Comparison of ENCODE assay signal across 10 cellular contexts in genomic region chr2:74982581-74982980, GRCh38. TPM values are rescaled to one million over a fixed set of nuclear protein-coding genes. Genes with fewer than 3 reads are reported as not detected.
DNase-seq lines count a peak whose midpoint lies in the region; ATAC-seq and TF ChIP-seq lines count a peak whose summit lies in the region.
"Had no signal": no experiment of that assay in that cellular context is flagged by ENCODE, and none has a peak within 500 bp of the region (broad histone marks: within the 10 kb centered on the region; RNA-seq: fewer than 3 reads in every experiment).

No MANE protein-coding gene starts in this region.

- in situ Hi-C loops in mammary epithelial cell (cut with MboI; ENCODE audit: low sequenced_read_pairs in 2 of 2) = no loop called here

- H3K9ac ChIP-seq in mammary epithelial cell (ENCODE audit: insufficient read depth, low read length) = no peak overlapping the region
- H3K9ac ChIP-seq in Karpas-422 (ENCODE audit: low read length) = no peak overlapping the region

- intact Hi-C loops in mammary epithelial cell (cut with micrococcal nuclease) = loop anchor here (1.0 to 2.0 kb wide), 3 partner anchors 63 to 292 kb away; no protein-coding TSS in a partner anchor

- CTCF ChIA-PET in mammary epithelial cell (lab: Charles Lee; ENCODE audit: low non-redundant PET) = no interaction called here

- peak; percentile 30 to 55 for TF ChIP-seq CTCF in mammary epithelial cell (conservative IDR thresholded peaks at IDR 0.05 in 1 of 2, IDR thresholded peaks at IDR 0.05 in 1 of 2; ENCODE audit: extremely low read depth in 1 of 2, insufficient read depth in 1 of 2, low read depth in 1 of 2, low read length in 2 of 2)

- H3K79me2 ChIP-seq in mammary epithelial cell (ENCODE audit: insufficient read depth, low read length) (no peaks in the 10 kb centered on the region), Karpas-422 (ENCODE audit: low read length) (no peaks in the 10 kb centered on the region)

- H4K20me1 ChIP-seq in mammary epithelial cell (ENCODE audit: insufficient read depth, low read length) = no peaks in the 10 kb centered on the region
- H4K20me1 ChIP-seq in Karpas-422 (ENCODE audit: insufficient read depth, low read depth, low read length) = no peaks in the 10 kb centered on the region

- no peak for ATAC-seq in HG03039 (IDR thresholded peaks at IDR 0.05; ENCODE audit: unreplicated experiment)

- no TSS peak for BruUV-seq in mammary epithelial cell (replicated peaks; lab: Mats Ljungman, UMichigan)

- DNase-seq in DMS53 (lab: John Stamatoyannopoulos, UW) (peak; percentile 14), DMS53 treated with DMSO at 0.1 percent for 48 hours (lab: John Stamatoyannopoulos, UW; ENCODE audit: unreplicated experiment) (no peak), LHCN-M2 (ENCODE audit: low read depth) (peak; percentile 20), mammary epithelial cell (peak; percentile 12), pons (ENCODE audit: low spot score) (peak; percentile 12), Karpas-422 (no peak), NCI-H2171 (lab: John Stamatoyannopoulos, UW) (no peak)
- DNase-seq: NCI-H2081 treated with DMSO at 0.1 percent for 48 hours, Right ventricle myocardium superior had no signal

- dilution Hi-C loops in mammary epithelial cell (cut with HindIII; ENCODE audit: low sequenced_read_pairs) = no loop called here

- no peaks in the 10 kb centered on the region for H3K27me3 ChIP-seq in mammary epithelial cell (ENCODE audit: insufficient read depth, low read length)
- no peaks in the 10 kb centered on the region for H3K27me3 ChIP-seq in Karpas-422 (ENCODE audit: low read length)

- no peaks in the 10 kb centered on the region for H3K9me2 ChIP-seq in Karpas-422 (replicated peaks; ENCODE audit: insufficient read depth, low read length)

- H3K36me3 ChIP-seq in mammary epithelial cell (ENCODE audit: insufficient read depth, low read length) (no peaks in the 10 kb centered on the region), Karpas-422 (ENCODE audit: insufficient read depth, low read length) (no peaks in the 10 kb centered on the region)

- H3K4me1 ChIP-seq in mammary epithelial cell (ENCODE audit: insufficient read depth, low read length) (no peaks in the 10 kb centered on the region), Karpas-422 (ENCODE audit: low read length) (peaks cover 30% of the 10 kb centered on the region)

- no peak overlapping the region for H3K27ac ChIP-seq in mammary epithelial cell (ENCODE audit: insufficient read depth, low read depth, low read length)
- H3K27ac ChIP-seq in Karpas-422 (ENCODE audit: low read length) = no peak overlapping the region

- H2AFZ ChIP-seq in mammary epithelial cell (ENCODE audit: low read depth, low read length) (no peak overlapping the region), Karpas-422 (ENCODE audit: low read length) (no peak overlapping the region)

- WGBS in mammary epithelial cell (ENCODE audit: low coverage, missing lambda C conversion rate) = 90% methylated on average over 3 of the region's 3 CpGs

- H3K4me3 ChIP-seq in mammary epithelial cell (replicated peaks in 1 of 3; ENCODE audit: insufficient read depth in 1 of 3, low read depth in 2 of 3, low read length in 3 of 3) = no peak overlapping the region
- no peak overlapping the region for H3K4me3 ChIP-seq in Karpas-422 (ENCODE audit: low read length)

- H3K9me3 ChIP-seq in mammary epithelial cell (replicated peaks; ENCODE audit: insufficient read depth, low read length) (no peaks in the 10 kb centered on the region), Karpas-422 (ENCODE audit: low read length) (no peaks in the 10 kb centered on the region)

- H3K4me2 ChIP-seq in mammary epithelial cell (ENCODE audit: insufficient read depth, low read depth, low read length) (no peak overlapping the region), Karpas-422 (ENCODE audit: low read depth, low read length, poor library complexity, severe bottlenecking) (no peak overlapping the region)

RNA-seq across cellular contexts. Expression of gene POLE4, which starts 24.1 kb away (rescaled TPM):
- total RNA-seq in LHCN-M2 (2014; rRNA removed) = 31.4 and 31.9 TPM in 2 replicates
- polyA plus RNA-seq in LHCN-M2 (2012) = 156 TPM
- 10 to 100 TPM; 10.8 to 79.7 TPM for total RNA-seq in mammary epithelial cell
- polyA plus RNA-seq in mammary epithelial cell = 34.3 TPM
- polyA minus RNA-seq in mammary epithelial cell = 17.0 TPM
- 72.9 and 77.6 TPM in 2 replicates for total RNA-seq in Karpas-422 (2014; rRNA removed; shearing (Covaris generic); ENCODE audit: low replicate concordance)

Comparison
In these comparisons a context has a peak if more than half of its experiments do, and no peak if none do; other contexts are left out.
1. DNase-seq: peak in DMS53 (single experiment), LHCN-M2 (single experiment), mammary epithelial cell (single experiment) and pons (single experiment); none in DMS53 treated with DMSO at 0.1 percent for 48 hours (single experiment), Karpas-422 (single experiment) and NCI-H2171 (single experiment).